39 cellular contexts compared by ENCODE assay signal in the genomic region with DNA sequence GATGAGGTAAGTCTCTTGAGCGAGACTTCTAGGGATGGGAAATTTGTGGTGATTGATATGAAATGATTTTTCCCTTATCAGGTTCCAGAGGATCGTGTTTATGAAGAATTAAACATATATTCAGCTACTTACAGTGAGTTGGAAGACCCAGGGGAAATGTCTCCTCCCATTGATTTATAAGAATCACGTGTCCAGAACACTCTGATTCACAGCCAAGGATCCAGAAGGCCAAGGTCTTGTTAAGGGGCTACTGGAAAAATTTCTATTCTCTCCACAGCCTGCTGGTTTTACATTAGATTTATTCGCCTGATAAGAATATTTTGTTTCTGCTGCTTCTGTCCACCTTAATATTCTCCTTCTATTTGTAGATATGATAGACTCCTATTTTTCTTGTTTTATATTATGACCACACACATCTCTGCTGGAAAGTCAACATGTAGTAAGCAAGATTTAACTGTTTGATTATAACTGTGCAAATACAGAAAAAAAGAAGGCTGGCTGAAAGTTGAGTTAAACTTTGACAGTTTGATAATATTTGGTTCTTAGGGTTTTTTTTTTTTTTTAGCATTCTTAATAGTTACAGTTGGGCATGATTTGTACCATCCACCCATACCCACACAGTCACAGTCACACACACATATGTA. TPM values are rescaled to one million over a fixed set of nuclear protein-coding genes. Genes with fewer than 3 reads are reported as not detected.
"Had no signal": no experiment of that assay in that cellular context is flagged by ENCODE, and none has a peak within 500 bp of the region (broad histone marks: within the 10 kb centered on the region; RNA-seq: fewer than 3 reads in every experiment).

No MANE protein-coding gene starts in this region.

- H3K36me3 ChIP-seq: MG63 had no signal

- DNase-seq: Karpas-422, Kasumi-1, MG63, MM.1S, MV-4-11, NCI-H1048, NCI-H1092, NCI-H1092 treated with DMSO at 0.1 percent for 48 hours, NCI-H1105, NCI-H1105 treated with DMSO at 0.1 percent for 48 hours, NCI-H1417, NCI-H1417 treated with DMSO at 0.1 percent for 48 hours, NCI-H1436, NCI-H1436 treated with DMSO at 0.1 percent for 48 hours, NCI-H146, NCI-H1694, NCI-H1694 treated with DMSO at 0.1 percent for 48 hours, NCI-H187, NCI-H187 treated with DMSO at 0.1 percent for 48 hours, NCI-H1930, NCI-H2029, NCI-H2029 treated with DMSO at 0.1 percent for 48 hours, NCI-H2081, NCI-H2081 treated with DMSO at 0.1 percent for 48 hours, NCI-H2107, NCI-H2171, NCI-H2171 treated with DMSO at 0.1 percent for 48 hours, NCI-H2227 treated with DMSO at 0.1 percent for 48 hours, NCI-H226, NCI-H345, NCI-H446, NCI-H446 treated with DMSO at 0.1 percent for 48 hours, NCI-H510A, NCI-H510A treated with DMSO at 0.1 percent for 48 hours, NCI-H524 had no signal

- H3K9me3 ChIP-seq: MG63 had no signal

- H3K27me3 ChIP-seq: MG63 had no signal

- H3K4me3 ChIP-seq: MG63 had no signal

RNA-seq across cellular contexts. Expression of a gene that starts 7.1 kb away (rescaled TPM):
- total RNA-seq: LHCN-M2, M059J, MCF 10A, NCI-H460 had no signal

RNA-seq across cellular contexts. Expression of a gene that starts 39.1 kb away (rescaled TPM):
- total RNA-seq: LHCN-M2, M059J, MCF 10A, NCI-H460 had no signal

RNA-seq across cellular contexts. Expression of a gene that starts 55.4 kb away (rescaled TPM):
- total RNA-seq: LHCN-M2, M059J, MCF 10A, NCI-H460 had no signal
